In genomic region chr2:38602732-38603401, GRCh38 we compare ENCODE assay signal across 8 cellular contexts. TPM values are rescaled to one million over a fixed set of nuclear protein-coding genes. Genes with fewer than 3 reads are reported as not detected.
A peak's percentile ranks its signal among the peaks of the same experiment; 100 is the strongest.
DNase-seq lines count a peak whose midpoint lies in the region; ATAC-seq and FAIRE-seq lines count a peak whose summit lies in the region.

HNRNPLL (minus strand) TSS chr2:38602928; CDS start chr2:38602626, 302 bp downstream.

- ATAC-seq in HG03460 (IDR thresholded peaks at IDR 0.05; ENCODE audit: unreplicated experiment), result peak; percentile 67
- ATAC-seq in left colon, result peak; percentile 91

- FAIRE-seq in GM19239 (lab: Jason Lieb, UNC), result peak; percentile 90

- intact Hi-C loops in left colon (cut with DNase I, micrococcal nuclease), result loop anchor here in 1 of 2 donors (5.0 kb wide), 1 partner anchor 64 kb away; the partner anchor contains the start of gene GALM

- peak; percentile 96 for DNase-seq in Ammon's horn (ENCODE audit: low spot score)
- peak; percentile 85 for DNase-seq in GM19239 (ENCODE audit: insufficient read length, low spot score)
- peak; percentile 93 for DNase-seq in NCI-H526 treated with DMSO at 0.1 percent for 48 hours (lab: John Stamatoyannopoulos, UW)
- peak; percentile 94 for DNase-seq in activated CD4-positive, alpha-beta T cell treated with anti-CD3 and anti-CD28 coated beads, Interleukin-2, amount 50 U/mL, for 1 hour
- DNase-seq in cortex of kidney (lab: John Stamatoyannopoulos, UW), result peak; percentile 92
- peak; percentile 98 for DNase-seq in left colon
- peak; percentile 90 to 97 for DNase-seq in stimulated activated CD4-positive, alpha-beta T cell treated with anti-CD3 and anti-CD28 coated beads, Interleukin-1b, Interleukin-23, amount 100 ng/mL, for 4 hours (ENCODE audit: low read depth in 2 of 2)

RNA-seq across cellular contexts. Expression of gene HNRNPLL, which starts in this region (rescaled TPM):
- total RNA-seq in left colon, result 10 to 100 TPM; 43.3 to 45.8 TPM

Comparison
In these comparisons a context has a peak if more than half of its experiments do, and no peak if none do; other contexts are left out.
1. Peak in every context shown above with its lines: DNase-seq and ATAC-seq.